ENCODE assay signal across 8 cellular contexts in the genomic region with DNA sequence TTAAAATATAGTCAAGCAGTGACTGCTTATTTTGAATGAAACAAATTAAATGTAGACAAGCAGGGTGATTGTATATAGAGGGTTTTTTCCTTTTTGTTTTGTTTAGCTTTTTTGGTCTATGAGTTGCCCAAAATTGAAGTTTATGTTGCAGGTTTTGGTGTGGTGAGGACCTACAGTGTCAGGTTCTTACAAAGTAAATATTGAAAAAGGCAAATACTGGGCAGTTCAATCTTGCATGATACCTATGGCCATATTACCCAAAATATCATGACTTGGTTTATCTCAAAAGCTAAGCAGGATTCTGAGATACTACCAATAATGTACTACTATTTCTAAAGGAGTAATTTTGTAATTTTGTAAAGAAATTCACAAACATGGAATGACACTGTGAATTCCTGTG. TPM values are rescaled to one million over a fixed set of nuclear protein-coding genes. Genes with fewer than 3 reads are reported as not detected.
A peak's percentile ranks its signal among the peaks of the same experiment; 100 is the strongest.
DNase-seq lines count a peak whose midpoint lies in the region; ATAC-seq and TF ChIP-seq lines count a peak whose summit lies in the region.

No MANE protein-coding gene starts in this region.

- peaks cover 2% of the 10 kb centered on the region for H3K27me3 Mint-ChIP-seq in activated CD8-positive, alpha-beta T cell treated with anti-CD3 and anti-CD28 coated beads for 36 hours
- H3K27me3 Mint-ChIP-seq in stimulated activated memory B cell treated with anti-CD40 and anti-IgM and Interleukin-4, amounts not matched to agents 10 μg/mL and 1 μg/mL and 100 μg/mL, for 72 hours = no peaks in the 10 kb centered on the region

- H3K4me3 Mint-ChIP-seq in activated CD8-positive, alpha-beta T cell treated with anti-CD3 and anti-CD28 coated beads for 36 hours = peak overlapping the region; percentile 85
- H3K4me3 Mint-ChIP-seq in stimulated activated memory B cell treated with anti-CD40 and anti-IgM and Interleukin-4, amounts not matched to agents 10 μg/mL and 1 μg/mL and 100 μg/mL, for 72 hours = no peak overlapping the region

- CTCF ChIA-PET in activated CD8-positive, alpha-beta T cell treated with anti-CD3 and anti-CD28 coated beads for 36 hours (lab: Charles Lee) = interaction anchor here (1.0 to 2.8 kb wide), 2 partner anchors 14 to 26 kb away, joined by 3 to 17 read pairs; no protein-coding TSS in a partner anchor

- POLR2A ChIA-PET in activated CD8-positive, alpha-beta T cell treated with anti-CD3 and anti-CD28 coated beads for 36 hours (lab: Charles Lee) = interaction anchor here (1.5 to 9.3 kb wide), 4 partner anchors 17 to 104 kb away, joined by 5 to 203 read pairs (median 30); a partner anchor contains a TSS

- peak overlapping the region; percentile 30 for H3K4me3 ChIP-seq in iPS-15b (ENCODE audit: low read depth, low read length)

- H3K27ac Mint-ChIP-seq in activated CD8-positive, alpha-beta T cell treated with anti-CD3 and anti-CD28 coated beads for 36 hours = no peak overlapping the region
- H3K27ac Mint-ChIP-seq in stimulated activated memory B cell treated with anti-CD40 and anti-IgM and Interleukin-4, amounts not matched to agents 10 μg/mL and 1 μg/mL and 100 μg/mL, for 72 hours = peak overlapping the region; percentile 92

- H3K9ac ChIP-seq in iPS-15b (ENCODE audit: low read depth, low read length) = no peak overlapping the region

- H3K27me3 ChIP-seq in iPS-15b (ENCODE audit: control insufficient read depth, insufficient read depth, low read length) = no peaks in the 10 kb centered on the region

- H3K9me3 Mint-ChIP-seq in activated CD8-positive, alpha-beta T cell treated with anti-CD3 and anti-CD28 coated beads for 36 hours = no peaks in the 10 kb centered on the region
- no peaks in the 10 kb centered on the region for H3K9me3 Mint-ChIP-seq in stimulated activated memory B cell treated with anti-CD40 and anti-IgM and Interleukin-4, amounts not matched to agents 10 μg/mL and 1 μg/mL and 100 μg/mL, for 72 hours

- no peak for TF ChIP-seq CTCF in activated CD8-positive, alpha-beta T cell treated with anti-CD3 and anti-CD28 coated beads for 36 hours (IDR thresholded peaks at IDR 0.05)

- DNase-seq in DMS53 (lab: John Stamatoyannopoulos, UW) = peak; percentile 21
- no peak for DNase-seq in DMS53 treated with DMSO at 0.1 percent for 48 hours (lab: John Stamatoyannopoulos, UW; ENCODE audit: unreplicated experiment)
- no peak for DNase-seq in activated CD8-positive, alpha-beta T cell treated with anti-CD3 and anti-CD28 coated beads for 36 hours
- DNase-seq in anterior cingulate cortex (lab: John Stamatoyannopoulos, UW) = no peak

- no peaks in the 10 kb centered on the region for H3K36me3 ChIP-seq in iPS-15b (ENCODE audit: control insufficient read depth, insufficient read depth, low read length)

- H3K9me3 ChIP-seq in iPS-15b (ENCODE audit: control insufficient read depth, insufficient read depth, low read length) = no peaks in the 10 kb centered on the region

- intact Hi-C loops in activated CD8-positive, alpha-beta T cell treated with anti-CD3 and anti-CD28 coated beads for 36 hours (cut with micrococcal nuclease) = no loop called here

- H3K4me1 ChIP-seq in iPS-15b (ENCODE audit: control insufficient read depth, insufficient read depth, low read length) = no peaks in the 10 kb centered on the region

- H3K36me3 Mint-ChIP-seq in activated CD8-positive, alpha-beta T cell treated with anti-CD3 and anti-CD28 coated beads for 36 hours (ENCODE audit: low read depth) = peaks cover 4% of the 10 kb centered on the region
- no peaks in the 10 kb centered on the region for H3K36me3 Mint-ChIP-seq in stimulated activated memory B cell treated with anti-CD40 and anti-IgM and Interleukin-4, amounts not matched to agents 10 μg/mL and 1 μg/mL and 100 μg/mL, for 72 hours

- H3K4me1 Mint-ChIP-seq in activated CD8-positive, alpha-beta T cell treated with anti-CD3 and anti-CD28 coated beads for 36 hours (ENCODE audit: low read depth) = peaks cover 48% of the 10 kb centered on the region
- peaks cover 47% of the 10 kb centered on the region for H3K4me1 Mint-ChIP-seq in stimulated activated memory B cell treated with anti-CD40 and anti-IgM and Interleukin-4, amounts not matched to agents 10 μg/mL and 1 μg/mL and 100 μg/mL, for 72 hours

- no peak for ATAC-seq in activated CD8-positive, alpha-beta T cell treated with anti-CD3 and anti-CD28 coated beads for 36 hours
- ATAC-seq in stimulated activated memory B cell treated with anti-CD40 and anti-IgM and Interleukin-4, amounts not matched to agents 10 μg/mL and 1 μg/mL and 100 μg/mL, for 72 hours = no peak
- no peak for ATAC-seq in HG02571 (IDR thresholded peaks at IDR 0.05; ENCODE audit: unreplicated experiment)
- ATAC-seq in HG03342 (IDR thresholded peaks at IDR 0.05; ENCODE audit: unreplicated experiment) = no peak

RNA-seq across cellular contexts. Expression of a gene that starts 1.8 kb away (rescaled TPM):
- total RNA-seq in activated CD8-positive, alpha-beta T cell treated with anti-CD3 and anti-CD28 coated beads for 36 hours = 10 to 100 TPM in 1 of 2 experiments, 1 to 10 TPM in 1; 9.7 to 12.0 TPM

RNA-seq across cellular contexts. Expression of a gene that starts 27.6 kb away (rescaled TPM):
- total RNA-seq in activated CD8-positive, alpha-beta T cell treated with anti-CD3 and anti-CD28 coated beads for 36 hours = 100 to 1,000 TPM; 256 to 257 TPM

RNA-seq across cellular contexts. Expression of a gene that starts 39.3 kb away (rescaled TPM):
- total RNA-seq in activated CD8-positive, alpha-beta T cell treated with anti-CD3 and anti-CD28 coated beads for 36 hours = under 1 TPM; 0.18 to 0.41 TPM
